Comparison of ENCODE assay signal across 9 cellular contexts in the genomic region with DNA sequence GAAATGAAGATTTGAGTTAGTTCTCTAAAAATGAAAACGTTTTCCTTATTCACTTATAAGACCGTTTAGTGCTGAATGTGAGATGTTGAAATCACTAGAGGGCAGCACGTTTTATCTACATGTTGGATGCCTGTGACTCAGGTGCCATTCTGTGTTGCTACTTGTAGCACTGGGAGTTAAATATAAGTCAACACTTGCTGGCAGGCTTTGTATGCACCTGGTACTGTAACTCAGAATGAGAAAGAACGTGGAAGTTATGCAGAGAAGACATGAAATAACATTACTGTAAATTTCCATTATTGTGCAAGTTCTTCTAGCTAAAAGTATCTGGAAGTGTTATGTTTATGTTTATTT. TPM values are rescaled to one million over a fixed set of nuclear protein-coding genes. Genes with fewer than 3 reads are reported as not detected.
DNase-seq lines count a peak whose midpoint lies in the region; TF ChIP-seq lines count a peak whose summit lies in the region.
"Had no signal": no experiment of that assay in that cellular context is flagged by ENCODE, and none has a peak within 500 bp of the region (broad histone marks: within the 10 kb centered on the region; RNA-seq: fewer than 3 reads in every experiment).

No MANE protein-coding gene starts in this region.

- peaks cover 7% of the 10 kb centered on the region for H3K4me1 ChIP-seq in mesenchymal stem cell (ENCODE audit: control insufficient read depth, insufficient read depth, low read depth, low read length)

- peak; percentile 64 for TF ChIP-seq CTCF in HFFc6 (IDR thresholded peaks at IDR 0.05)

- no peak overlapping the region for H3K23ac ChIP-seq in mesenchymal stem cell (ENCODE audit: low read length in 2 of 2)

- H3K14ac ChIP-seq in mesenchymal stem cell (ENCODE audit: low read length in 2 of 2): no peak overlapping the region

- H3K79me1 ChIP-seq in mesenchymal stem cell (replicated peaks; ENCODE audit: low read length, poor library complexity, severe bottlenecking): peaks cover 18% of the 10 kb centered on the region

- no peak overlapping the region for H3K4ac ChIP-seq in mesenchymal stem cell (ENCODE audit: low read depth in 1 of 2, low read length in 2 of 2)

- no peak overlapping the region for H2AK5ac ChIP-seq in mesenchymal stem cell (ENCODE audit: low read length, severe bottlenecking)

- H3K4me1 Mint-ChIP-seq in HFFc6 (ENCODE audit: low read depth): peaks cover 31% of the 10 kb centered on the region

- H3K27ac ChIP-seq in mesenchymal stem cell (ENCODE audit: low read length, poor library complexity, severe bottlenecking): no peak overlapping the region
- H3K27ac ChIP-seq: BLaER1 had no signal

- no peak overlapping the region for H3K18ac ChIP-seq in mesenchymal stem cell (ENCODE audit: low read depth in 1 of 2, low read length in 2 of 2)

- peaks cover 32% of the 10 kb centered on the region for H3K36me3 Mint-ChIP-seq in HFFc6 (ENCODE audit: low read depth)

- H2AFZ ChIP-seq in mesenchymal stem cell (ENCODE audit: low read depth, low read length): no peak overlapping the region

- H2BK5ac ChIP-seq in mesenchymal stem cell (ENCODE audit: low read depth, low read length, poor library complexity, severe bottlenecking): no peak overlapping the region

- H3K4me2 ChIP-seq in mesenchymal stem cell (ENCODE audit: low read length, poor library complexity, severe bottlenecking): no peak overlapping the region
- H3K4me2 ChIP-seq: BLaER1 had no signal

- no peaks in the 10 kb centered on the region for H3K27me3 ChIP-seq in mesenchymal stem cell (ENCODE audit: control insufficient read depth in 1 of 2, insufficient read depth in 1 of 2, low read length in 2 of 2)
- H3K27me3 ChIP-seq: BLaER1 had no signal

- H2BK15ac ChIP-seq in mesenchymal stem cell (ENCODE audit: low read depth, poor library complexity, severe bottlenecking): no peak overlapping the region

- no peak overlapping the region for H2BK12ac ChIP-seq in mesenchymal stem cell (ENCODE audit: low read length in 2 of 2)

- peak overlapping the region; percentile 60 for H3K27ac Mint-ChIP-seq in HFFc6

- DNase-seq in NCI-H1092 treated with DMSO at 0.1 percent for 48 hours (lab: John Stamatoyannopoulos, UW) (peak; percentile 18), NCI-H1092 (lab: John Stamatoyannopoulos, UW) (no peak), HFFc6 (peak; percentile 60), NCI-H748 treated with DMSO at 0.1 percent for 48 hours (lab: John Stamatoyannopoulos, UW) (peak; percentile 22), cerebellar cortex (ENCODE audit: low spot score) (peak; percentile 50), mesenchymal stem cell (peak; percentile 71), NCI-H128 (lab: John Stamatoyannopoulos, UW; ENCODE audit: unreplicated experiment) (no peak), cortex of kidney (lab: John Stamatoyannopoulos, UW) (no peak)

- peaks cover 5 to 33% of the 10 kb centered on the region in 2 experiments for H3K36me3 ChIP-seq in mesenchymal stem cell (ENCODE audit: control insufficient read depth in 1 of 2, insufficient read depth in 2 of 2, low read depth in 1 of 2, low read length in 2 of 2)

- no peaks in the 10 kb centered on the region; the same call in 1 of the 2 replicates for H3K27me3 Mint-ChIP-seq in HFFc6 (ENCODE audit: insufficient read depth)

- no peak overlapping the region for H4K8ac ChIP-seq in mesenchymal stem cell (ENCODE audit: low read length)

- H3K9me3 ChIP-seq in mesenchymal stem cell (ENCODE audit: control insufficient read depth, low read length): no peaks in the 10 kb centered on the region
- H3K9me3 ChIP-seq: BLaER1 had no signal

- H3K9me3 Mint-ChIP-seq in HFFc6: no peaks in the 10 kb centered on the region

- no peak overlapping the region for H4K91ac ChIP-seq in mesenchymal stem cell (ENCODE audit: low read length)

- H3K4me3 ChIP-seq in mesenchymal stem cell (ENCODE audit: insufficient read depth in 1 of 2, low read depth in 1 of 2, low read length in 2 of 2): no peak overlapping the region
- H3K4me3 ChIP-seq: BLaER1 had no signal

- no peak overlapping the region for H2BK120ac ChIP-seq in mesenchymal stem cell (ENCODE audit: low read depth, low read length)

- H3K9ac ChIP-seq in mesenchymal stem cell (ENCODE audit: low read length): no peak overlapping the region
- H3K9ac ChIP-seq: BLaER1 had no signal

- 42% methylated on average over 4 of the region's 4 CpGs for WGBS in mesenchymal stem cell

- H3K4me3 Mint-ChIP-seq in HFFc6: no peak overlapping the region

RNA-seq across cellular contexts. Expression of a gene that starts 45.9 kb away (rescaled TPM):
- 10 to 100 TPM; 17.8 to 23.4 (median 21.4) TPM for total RNA-seq in HFFc6 (2021; fragmentation: NEBNext Ultra II Directional; extraction: Animal tissue kit (Norgen Biotek cat#: 25700))
- 8.0 TPM for polyA plus RNA-seq in mesenchymal stem cell (2013, experiment 1 of 2)
- 8.1 TPM for polyA plus RNA-seq in mesenchymal stem cell (2013, experiment 2 of 2)

Comparison
In these comparisons a context has a peak if more than half of its experiments do, and no peak if none do; other contexts are left out.
1. DNase-seq: peak in NCI-H1092 treated with DMSO at 0.1 percent for 48 hours (single experiment), HFFc6 (single experiment), NCI-H748 treated with DMSO at 0.1 percent for 48 hours (single experiment), cerebellar cortex (single experiment) and mesenchymal stem cell (single experiment); none in NCI-H1092 (single experiment), NCI-H128 (single experiment) and cortex of kidney (single experiment).